In the genomic region with DNA sequence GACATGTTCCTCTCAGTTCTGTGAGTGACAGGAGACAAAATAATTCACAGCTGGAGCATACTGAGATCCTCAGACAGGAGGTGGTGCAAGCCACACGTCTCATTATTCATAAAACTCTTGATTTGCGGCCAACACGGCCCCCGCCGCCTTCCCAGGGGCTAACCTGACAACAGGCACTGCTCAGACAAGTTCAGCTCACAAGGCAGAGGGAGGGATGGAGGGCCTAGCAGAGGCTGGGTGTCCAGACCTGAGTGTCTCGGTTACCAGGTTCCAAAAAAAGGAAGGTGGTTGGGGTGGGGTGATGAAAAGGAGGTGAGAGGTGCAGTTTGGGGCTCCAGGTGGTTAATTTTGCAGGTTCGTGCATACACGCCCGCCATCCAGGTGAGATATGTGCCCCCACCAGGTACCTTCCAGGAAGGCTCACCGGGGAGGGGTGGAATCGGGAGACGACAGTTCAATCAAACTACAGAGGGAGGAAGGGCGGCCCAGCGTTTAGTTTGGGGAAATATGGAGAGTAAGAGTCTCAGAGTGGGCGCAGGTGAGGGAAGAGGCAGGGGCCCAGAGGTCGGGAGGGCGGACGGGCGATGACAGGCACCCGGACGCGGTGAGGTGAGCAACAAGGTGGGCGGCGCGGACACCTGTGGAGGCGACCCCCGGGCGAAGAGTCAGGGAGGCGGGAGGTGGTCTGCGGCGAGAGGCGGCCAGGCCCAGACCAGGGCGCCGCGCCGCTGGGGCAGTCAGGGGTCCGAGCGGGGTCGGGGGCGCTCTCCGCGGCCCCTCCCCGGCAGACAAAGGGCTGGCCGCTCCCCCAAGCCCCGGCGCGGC, we compare ENCODE assay signal across 1 cellular context.
A peak's percentile ranks its signal among the peaks of the same experiment; 100 is the strongest.
TF ChIP-seq lines count a peak whose summit lies in the region.

No MANE protein-coding gene starts in this region.

TF ChIP-seq in HepG2, 621 proteins besides CTCF, POLR2A, EP300 and RAD21 (continues in another document):
- TF ChIP-seq SAP130 (CRISPR knock-in tag; IDR thresholded peaks at IDR 0.05; ENCODE audit: low read depth): peak; percentile 32; the same call in 1 of the 2 replicates
- 0 out of 2 replicates have a peak, but pooled peaks have one; percentile 19 for TF ChIP-seq HDAC1 (CRISPR knock-in tag; IDR thresholded peaks at IDR 0.05)
- TF ChIP-seq KLF15 (CRISPR knock-in tag; IDR thresholded peaks at IDR 0.05; ENCODE audit: borderline replicate concordance): no peak
- TF ChIP-seq SKI (IDR thresholded peaks at IDR 0.05; ENCODE audit: partially characterized antibody): no peak
- no peak for TF ChIP-seq PRMT3 (CRISPR knock-in tag; IDR thresholded peaks at IDR 0.05; ENCODE audit: borderline replicate concordance, low read depth)
- no peak for TF ChIP-seq ZNF572 (CRISPR knock-in tag; IDR thresholded peaks at IDR 0.05)
- TF ChIP-seq MEIS2 (CRISPR knock-in tag; IDR thresholded peaks at IDR 0.05): no peak
- TF ChIP-seq CBX2 (IDR thresholded peaks at IDR 0.05; ENCODE audit: low read depth, low read length): no peak
- TF ChIP-seq CBX2 (CRISPR knock-in tag; IDR thresholded peaks at IDR 0.05; ENCODE audit: low read depth): 0 out of 2 replicates have a peak, but pooled peaks have one; percentile 59
- TF ChIP-seq NR2C2 (CRISPR knock-in tag; IDR thresholded peaks at IDR 0.05; ENCODE audit: borderline replicate concordance): peak; percentile 13; the same call in 1 of the 2 replicates
- TF ChIP-seq ZFP62 (CRISPR knock-in tag; IDR thresholded peaks at IDR 0.05): no peak
- no peak for TF ChIP-seq HNRNPUL1 (IDR thresholded peaks at IDR 0.05; ENCODE audit: low read depth, low read length)
- TF ChIP-seq FLYWCH1 (CRISPR knock-in tag; IDR thresholded peaks at IDR 0.05): no peak
- TF ChIP-seq, protein P1, sequence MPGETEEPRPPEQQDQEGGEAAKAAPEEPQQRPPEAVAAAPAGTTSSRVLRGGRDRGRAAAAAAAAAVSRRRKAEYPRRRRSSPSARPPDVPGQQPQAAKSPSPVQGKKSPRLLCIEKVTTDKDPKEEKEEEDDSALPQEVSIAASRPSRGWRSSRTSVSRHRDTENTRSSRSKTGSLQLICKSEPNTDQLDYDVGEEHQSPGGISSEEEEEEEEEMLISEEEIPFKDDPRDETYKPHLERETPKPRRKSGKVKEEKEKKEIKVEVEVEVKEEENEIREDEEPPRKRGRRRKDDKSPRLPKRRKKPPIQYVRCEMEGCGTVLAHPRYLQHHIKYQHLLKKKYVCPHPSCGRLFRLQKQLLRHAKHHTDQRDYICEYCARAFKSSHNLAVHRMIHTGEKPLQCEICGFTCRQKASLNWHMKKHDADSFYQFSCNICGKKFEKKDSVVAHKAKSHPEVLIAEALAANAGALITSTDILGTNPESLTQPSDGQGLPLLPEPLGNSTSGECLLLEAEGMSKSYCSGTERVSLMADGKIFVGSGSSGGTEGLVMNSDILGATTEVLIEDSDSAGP (CRISPR knock-in tag; IDR thresholded peaks at IDR 0.05; ENCODE audit: borderline replicate concordance): peak; percentile 43; the same call in 1 of the 2 replicates
- peak; percentile 39 for TF ChIP-seq ZEB1 (IDR thresholded peaks at IDR 0.05; ENCODE audit: insufficient replicate concordance, low read depth)
- peak; percentile 13 for TF ChIP-seq PHF8 (CRISPR knock-in tag; IDR thresholded peaks at IDR 0.05)
- TF ChIP-seq DR1 (CRISPR knock-in tag; IDR thresholded peaks at IDR 0.05): no peak
- TF ChIP-seq, protein P2, sequence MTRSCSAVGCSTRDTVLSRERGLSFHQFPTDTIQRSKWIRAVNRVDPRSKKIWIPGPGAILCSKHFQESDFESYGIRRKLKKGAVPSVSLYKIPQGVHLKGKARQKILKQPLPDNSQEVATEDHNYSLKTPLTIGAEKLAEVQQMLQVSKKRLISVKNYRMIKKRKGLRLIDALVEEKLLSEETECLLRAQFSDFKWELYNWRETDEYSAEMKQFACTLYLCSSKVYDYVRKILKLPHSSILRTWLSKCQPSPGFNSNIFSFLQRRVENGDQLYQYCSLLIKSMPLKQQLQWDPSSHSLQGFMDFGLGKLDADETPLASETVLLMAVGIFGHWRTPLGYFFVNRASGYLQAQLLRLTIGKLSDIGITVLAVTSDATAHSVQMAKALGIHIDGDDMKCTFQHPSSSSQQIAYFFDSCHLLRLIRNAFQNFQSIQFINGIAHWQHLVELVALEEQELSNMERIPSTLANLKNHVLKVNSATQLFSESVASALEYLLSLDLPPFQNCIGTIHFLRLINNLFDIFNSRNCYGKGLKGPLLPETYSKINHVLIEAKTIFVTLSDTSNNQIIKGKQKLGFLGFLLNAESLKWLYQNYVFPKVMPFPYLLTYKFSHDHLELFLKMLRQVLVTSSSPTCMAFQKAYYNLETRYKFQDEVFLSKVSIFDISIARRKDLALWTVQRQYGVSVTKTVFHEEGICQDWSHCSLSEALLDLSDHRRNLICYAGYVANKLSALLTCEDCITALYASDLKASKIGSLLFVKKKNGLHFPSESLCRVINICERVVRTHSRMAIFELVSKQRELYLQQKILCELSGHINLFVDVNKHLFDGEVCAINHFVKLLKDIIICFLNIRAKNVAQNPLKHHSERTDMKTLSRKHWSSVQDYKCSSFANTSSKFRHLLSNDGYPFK (CRISPR knock-in tag; IDR thresholded peaks at IDR 0.05; ENCODE audit: borderline replicate concordance): 0 out of 2 replicates have a peak, but pooled peaks have one; percentile 21
- peak; percentile 69 for TF ChIP-seq AGO2 (optimal IDR thresholded peaks at IDR 0.05; ENCODE audit: low read depth, low read length)
- no peak for TF ChIP-seq SP1 (IDR thresholded peaks at IDR 0.05)
- 0 out of 2 replicates have a peak, but pooled peaks have one; percentile 30 for TF ChIP-seq SP1 (CRISPR knock-in tag; IDR thresholded peaks at IDR 0.05)
- TF ChIP-seq EHMT2 (IDR thresholded peaks at IDR 0.05; ENCODE audit: borderline replicate concordance, low read depth, low read length): no peak
- TF ChIP-seq ZNF768 (CRISPR knock-in tag; IDR thresholded peaks at IDR 0.05): peak; percentile 22; the same call in 1 of the 2 replicates
- TF ChIP-seq ZFY (CRISPR knock-in tag; IDR thresholded peaks at IDR 0.05): peak; percentile 6; the same call in 1 of the 2 replicates
- no peak for TF ChIP-seq ELF4 (CRISPR knock-in tag; IDR thresholded peaks at IDR 0.05; ENCODE audit: borderline replicate concordance)
- TF ChIP-seq ZNF274 (CRISPR knock-in tag; IDR thresholded peaks at IDR 0.05): peak; percentile 49; the same call in 1 of the 2 replicates
- TF ChIP-seq, protein P3, sequence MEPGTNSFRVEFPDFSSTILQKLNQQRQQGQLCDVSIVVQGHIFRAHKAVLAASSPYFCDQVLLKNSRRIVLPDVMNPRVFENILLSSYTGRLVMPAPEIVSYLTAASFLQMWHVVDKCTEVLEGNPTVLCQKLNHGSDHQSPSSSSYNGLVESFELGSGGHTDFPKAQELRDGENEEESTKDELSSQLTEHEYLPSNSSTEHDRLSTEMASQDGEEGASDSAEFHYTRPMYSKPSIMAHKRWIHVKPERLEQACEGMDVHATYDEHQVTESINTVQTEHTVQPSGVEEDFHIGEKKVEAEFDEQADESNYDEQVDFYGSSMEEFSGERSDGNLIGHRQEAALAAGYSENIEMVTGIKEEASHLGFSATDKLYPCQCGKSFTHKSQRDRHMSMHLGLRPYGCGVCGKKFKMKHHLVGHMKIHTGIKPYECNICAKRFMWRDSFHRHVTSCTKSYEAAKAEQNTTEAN (CRISPR knock-in tag; conservative IDR thresholded peaks at IDR 0.05): no peak
- TF ChIP-seq ZFX (CRISPR knock-in tag; IDR thresholded peaks at IDR 0.05; ENCODE audit: low read depth): peak; percentile 44; the same call in 1 of the 2 replicates
- TF ChIP-seq, protein P4, sequence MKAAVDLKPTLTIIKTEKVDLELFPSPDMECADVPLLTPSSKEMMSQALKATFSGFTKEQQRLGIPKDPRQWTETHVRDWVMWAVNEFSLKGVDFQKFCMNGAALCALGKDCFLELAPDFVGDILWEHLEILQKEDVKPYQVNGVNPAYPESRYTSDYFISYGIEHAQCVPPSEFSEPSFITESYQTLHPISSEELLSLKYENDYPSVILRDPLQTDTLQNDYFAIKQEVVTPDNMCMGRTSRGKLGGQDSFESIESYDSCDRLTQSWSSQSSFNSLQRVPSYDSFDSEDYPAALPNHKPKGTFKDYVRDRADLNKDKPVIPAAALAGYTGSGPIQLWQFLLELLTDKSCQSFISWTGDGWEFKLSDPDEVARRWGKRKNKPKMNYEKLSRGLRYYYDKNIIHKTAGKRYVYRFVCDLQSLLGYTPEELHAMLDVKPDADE (CRISPR knock-in tag; IDR thresholded peaks at IDR 0.05): no peak
- TF ChIP-seq, protein P5, sequence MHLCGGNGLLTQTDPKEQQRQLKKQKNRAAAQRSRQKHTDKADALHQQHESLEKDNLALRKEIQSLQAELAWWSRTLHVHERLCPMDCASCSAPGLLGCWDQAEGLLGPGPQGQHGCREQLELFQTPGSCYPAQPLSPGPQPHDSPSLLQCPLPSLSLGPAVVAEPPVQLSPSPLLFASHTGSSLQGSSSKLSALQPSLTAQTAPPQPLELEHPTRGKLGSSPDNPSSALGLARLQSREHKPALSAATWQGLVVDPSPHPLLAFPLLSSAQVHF (CRISPR knock-in tag; IDR thresholded peaks at IDR 0.05): no peak
- TF ChIP-seq, protein P6, sequence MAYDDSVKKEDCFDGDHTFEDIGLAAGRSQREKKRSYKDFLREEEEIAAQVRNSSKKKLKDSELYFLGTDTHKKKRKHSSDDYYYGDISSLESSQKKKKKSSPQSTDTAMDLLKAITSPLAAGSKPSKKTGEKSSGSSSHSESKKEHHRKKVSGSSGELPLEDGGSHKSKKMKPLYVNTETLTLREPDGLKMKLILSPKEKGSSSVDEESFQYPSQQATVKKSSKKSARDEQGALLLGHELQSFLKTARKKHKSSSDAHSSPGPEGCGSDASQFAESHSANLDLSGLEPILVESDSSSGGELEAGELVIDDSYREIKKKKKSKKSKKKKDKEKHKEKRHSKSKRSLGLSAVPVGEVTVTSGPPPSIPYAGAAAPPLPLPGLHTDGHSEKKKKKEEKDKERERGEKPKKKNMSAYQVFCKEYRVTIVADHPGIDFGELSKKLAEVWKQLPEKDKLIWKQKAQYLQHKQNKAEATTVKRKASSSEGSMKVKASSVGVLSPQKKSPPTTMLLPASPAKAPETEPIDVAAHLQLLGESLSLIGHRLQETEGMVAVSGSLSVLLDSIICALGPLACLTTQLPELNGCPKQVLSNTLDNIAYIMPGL (CRISPR knock-in tag; IDR thresholded peaks at IDR 0.05; ENCODE audit: borderline replicate concordance in 1 of 2, low read depth in 1 of 2): peak in 1 of 2 experiments; percentile 21; a peak in 2 of 4 replicates
- TF ChIP-seq FOXO1 (CRISPR knock-in tag; IDR thresholded peaks at IDR 0.05): no peak
- TF ChIP-seq FOXC1 (CRISPR knock-in tag; IDR thresholded peaks at IDR 0.05; ENCODE audit: borderline replicate concordance): no peak
- no peak for TF ChIP-seq ZNF333 (CRISPR knock-in tag; IDR thresholded peaks at IDR 0.05; ENCODE audit: borderline replicate concordance)
- TF ChIP-seq HIVEP1 (CRISPR knock-in tag; IDR thresholded peaks at IDR 0.05): 0 out of 2 replicates have a peak, but pooled peaks have one; percentile 8
- TF ChIP-seq, protein P7, sequence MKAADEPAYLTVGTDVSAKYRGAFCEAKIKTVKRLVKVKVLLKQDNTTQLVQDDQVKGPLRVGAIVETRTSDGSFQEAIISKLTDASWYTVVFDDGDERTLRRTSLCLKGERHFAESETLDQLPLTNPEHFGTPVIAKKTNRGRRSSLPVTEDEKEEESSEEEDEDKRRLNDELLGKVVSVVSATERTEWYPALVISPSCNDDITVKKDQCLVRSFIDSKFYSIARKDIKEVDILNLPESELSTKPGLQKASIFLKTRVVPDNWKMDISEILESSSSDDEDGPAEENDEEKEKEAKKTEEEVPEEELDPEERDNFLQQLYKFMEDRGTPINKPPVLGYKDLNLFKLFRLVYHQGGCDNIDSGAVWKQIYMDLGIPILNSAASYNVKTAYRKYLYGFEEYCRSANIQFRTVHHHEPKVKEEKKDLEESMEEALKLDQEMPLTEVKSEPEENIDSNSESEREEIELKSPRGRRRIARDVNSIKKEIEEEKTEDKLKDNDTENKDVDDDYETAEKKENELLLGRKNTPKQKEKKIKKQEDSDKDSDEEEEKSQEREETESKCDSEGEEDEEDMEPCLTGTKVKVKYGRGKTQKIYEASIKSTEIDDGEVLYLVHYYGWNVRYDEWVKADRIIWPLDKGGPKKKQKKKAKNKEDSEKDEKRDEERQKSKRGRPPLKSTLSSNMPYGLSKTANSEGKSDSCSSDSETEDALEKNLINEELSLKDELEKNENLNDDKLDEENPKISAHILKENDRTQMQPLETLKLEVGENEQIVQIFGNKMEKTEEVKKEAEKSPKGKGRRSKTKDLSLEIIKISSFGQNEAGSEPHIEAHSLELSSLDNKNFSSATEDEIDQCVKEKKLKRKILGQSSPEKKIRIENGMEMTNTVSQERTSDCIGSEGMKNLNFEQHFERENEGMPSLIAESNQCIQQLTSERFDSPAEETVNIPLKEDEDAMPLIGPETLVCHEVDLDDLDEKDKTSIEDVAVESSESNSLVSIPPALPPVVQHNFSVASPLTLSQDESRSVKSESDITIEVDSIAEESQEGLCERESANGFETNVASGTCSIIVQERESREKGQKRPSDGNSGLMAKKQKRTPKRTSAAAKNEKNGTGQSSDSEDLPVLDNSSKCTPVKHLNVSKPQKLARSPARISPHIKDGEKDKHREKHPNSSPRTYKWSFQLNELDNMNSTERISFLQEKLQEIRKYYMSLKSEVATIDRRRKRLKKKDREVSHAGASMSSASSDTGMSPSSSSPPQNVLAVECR (CRISPR knock-in tag; IDR thresholded peaks at IDR 0.05; ENCODE audit: borderline replicate concordance): 0 out of 2 replicates have a peak, but pooled peaks have one; percentile 11
- TF ChIP-seq KDM2A (CRISPR knock-in tag; IDR thresholded peaks at IDR 0.05; ENCODE audit: borderline replicate concordance, low read depth): 0 out of 2 replicates have a peak, but pooled peaks have one; percentile 16
- TF ChIP-seq, protein P8, sequence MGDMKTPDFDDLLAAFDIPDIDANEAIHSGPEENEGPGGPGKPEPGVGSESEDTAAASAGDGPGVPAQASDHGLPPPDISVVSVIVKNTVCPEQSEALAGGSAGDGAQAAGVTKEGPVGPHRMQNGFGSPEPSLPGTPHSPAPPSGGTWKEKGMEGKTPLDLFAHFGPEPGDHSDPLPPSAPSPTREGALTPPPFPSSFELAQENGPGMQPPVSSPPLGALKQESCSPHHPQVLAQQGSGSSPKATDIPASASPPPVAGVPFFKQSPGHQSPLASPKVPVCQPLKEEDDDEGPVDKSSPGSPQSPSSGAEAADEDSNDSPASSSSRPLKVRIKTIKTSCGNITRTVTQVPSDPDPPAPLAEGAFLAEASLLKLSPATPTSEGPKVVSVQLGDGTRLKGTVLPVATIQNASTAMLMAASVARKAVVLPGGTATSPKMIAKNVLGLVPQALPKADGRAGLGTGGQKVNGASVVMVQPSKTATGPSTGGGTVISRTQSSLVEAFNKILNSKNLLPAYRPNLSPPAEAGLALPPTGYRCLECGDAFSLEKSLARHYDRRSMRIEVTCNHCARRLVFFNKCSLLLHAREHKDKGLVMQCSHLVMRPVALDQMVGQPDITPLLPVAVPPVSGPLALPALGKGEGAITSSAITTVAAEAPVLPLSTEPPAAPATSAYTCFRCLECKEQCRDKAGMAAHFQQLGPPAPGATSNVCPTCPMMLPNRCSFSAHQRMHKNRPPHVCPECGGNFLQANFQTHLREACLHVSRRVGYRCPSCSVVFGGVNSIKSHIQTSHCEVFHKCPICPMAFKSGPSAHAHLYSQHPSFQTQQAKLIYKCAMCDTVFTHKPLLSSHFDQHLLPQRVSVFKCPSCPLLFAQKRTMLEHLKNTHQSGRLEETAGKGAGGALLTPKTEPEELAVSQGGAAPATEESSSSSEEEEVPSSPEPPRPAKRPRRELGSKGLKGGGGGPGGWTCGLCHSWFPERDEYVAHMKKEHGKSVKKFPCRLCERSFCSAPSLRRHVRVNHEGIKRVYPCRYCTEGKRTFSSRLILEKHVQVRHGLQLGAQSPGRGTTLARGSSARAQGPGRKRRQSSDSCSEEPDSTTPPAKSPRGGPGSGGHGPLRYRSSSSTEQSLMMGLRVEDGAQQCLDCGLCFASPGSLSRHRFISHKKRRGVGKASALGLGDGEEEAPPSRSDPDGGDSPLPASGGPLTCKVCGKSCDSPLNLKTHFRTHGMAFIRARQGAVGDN (CRISPR knock-in tag; IDR thresholded peaks at IDR 0.05): peak; percentile 22; the same call in 1 of the 2 replicates
